Comparison of ENCODE assay signal across 8 cellular contexts in the genomic region with DNA sequence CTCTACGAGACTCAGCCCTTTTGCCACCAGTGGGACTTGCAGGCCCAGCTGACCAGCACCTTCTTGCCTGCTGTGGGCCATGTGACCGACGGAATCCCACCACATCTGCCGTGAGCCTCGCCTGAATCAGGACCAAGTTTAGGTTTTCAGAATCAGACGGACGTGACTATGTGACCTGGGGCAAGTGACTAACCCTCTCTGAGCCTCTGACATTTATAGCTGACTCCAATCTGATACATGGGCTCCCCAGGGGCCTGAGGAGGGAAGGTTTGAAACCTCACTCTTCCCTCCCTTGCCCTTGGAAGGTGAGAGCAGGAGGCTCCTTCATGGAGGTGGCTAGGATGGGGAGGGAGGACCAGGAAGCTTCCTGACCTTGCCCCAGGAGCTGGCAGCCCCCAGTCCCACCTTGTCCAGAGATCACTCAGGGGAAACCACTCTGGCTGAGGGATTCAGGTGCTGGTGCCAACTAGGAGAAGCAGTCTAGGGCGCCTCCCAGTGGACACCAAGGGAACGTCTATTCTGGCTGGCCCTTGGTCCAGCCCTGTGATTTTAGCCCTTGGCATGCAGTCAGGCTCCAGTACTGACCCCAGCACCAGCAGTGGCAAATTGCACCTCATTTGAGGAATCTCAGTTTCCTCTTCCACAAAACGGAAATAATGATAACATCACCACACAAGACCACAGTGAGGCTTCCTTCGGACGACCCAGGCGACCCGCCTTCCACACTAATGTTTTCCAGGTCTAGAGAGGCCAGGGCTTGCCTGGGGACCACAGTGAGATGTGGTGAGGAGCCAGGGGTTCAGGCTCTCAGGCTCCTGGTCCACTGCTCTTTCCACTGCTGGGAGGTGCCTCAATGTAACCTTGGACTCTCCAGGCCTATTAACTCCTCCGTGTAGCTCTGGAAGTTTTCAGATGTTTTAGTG. TPM values are rescaled to one million over a fixed set of nuclear protein-coding genes. Genes with fewer than 3 reads are reported as not detected.
A peak's percentile ranks its signal among the peaks of the same experiment; 100 is the strongest.
DNase-seq lines count a peak whose midpoint lies in the region; ATAC-seq, FAIRE-seq and TF ChIP-seq lines count a peak whose summit lies in the region.

No MANE protein-coding gene starts in this region.

- no peaks in the 10 kb centered on the region for H3K36me3 ChIP-seq in BJ (ENCODE audit: control insufficient read depth, insufficient read depth, low read length)

- no peaks in the 10 kb centered on the region for H3K36me3 Mint-ChIP-seq in activated naive CD4-positive, alpha-beta T cell treated with anti-CD3 and anti-CD28 coated beads, Interleukin-2, amount 10 ng/mL, durations not matched to agents 7 days and 5 days

- peaks cover 20% of the 10 kb centered on the region for H3K27me3 Mint-ChIP-seq in activated naive CD4-positive, alpha-beta T cell treated with anti-CD3 and anti-CD28 coated beads, Interleukin-2, amount 10 ng/mL, durations not matched to agents 7 days and 5 days

- no peak overlapping the region for H3K4me3 ChIP-seq in BJ (ENCODE audit: low read depth, low read length)

- no peak overlapping the region for H3K4me3 Mint-ChIP-seq in activated naive CD4-positive, alpha-beta T cell treated with anti-CD3 and anti-CD28 coated beads, Interleukin-2, amount 10 ng/mL, durations not matched to agents 7 days and 5 days

- no peak for DNase-seq in BJ (ENCODE audit: low read depth)
- peak; percentile 63 for DNase-seq in H54 (ENCODE audit: insufficient read length, low spot score)
- peak; percentile 81 for DNase-seq in NCI-H82 (lab: John Stamatoyannopoulos, UW)
- DNase-seq in activated naive CD4-positive, alpha-beta T cell treated with anti-CD3 and anti-CD28 coated beads, Interleukin-2, amount 10 ng/mL, durations not matched to agents 7 days and 5 days: peak; percentile 56
- peak; percentile 77 for DNase-seq in Right ventricle myocardium inferior (ENCODE audit: missing footprints)
- DNase-seq in renal cortical epithelial cell (ENCODE audit: low read depth): peak; percentile 54

- peak; percentile 76 for ATAC-seq in Right ventricle myocardium inferior
- no peak for ATAC-seq in HG03280 (IDR thresholded peaks at IDR 0.05; ENCODE audit: unreplicated experiment)
- ATAC-seq in GM21619 (IDR thresholded peaks at IDR 0.05; ENCODE audit: unreplicated experiment): no peak

- TF ChIP-seq CTCF in BJ (IDR thresholded peaks at IDR 0.05; ENCODE audit: insufficient read depth, low read depth, low read length): peak; percentile 92

- H3K27me3 ChIP-seq in BJ (ENCODE audit: control insufficient read depth, insufficient read depth, low read length): peaks cover 3% of the 10 kb centered on the region

- no peak for TF ChIP-seq POLR2A in H54 (IDR thresholded peaks at IDR 0.05; ENCODE audit: low read depth, low read length)

- no peaks in the 10 kb centered on the region for H3K9me3 Mint-ChIP-seq in activated naive CD4-positive, alpha-beta T cell treated with anti-CD3 and anti-CD28 coated beads, Interleukin-2, amount 10 ng/mL, durations not matched to agents 7 days and 5 days

- CTCF ChIA-PET in BJ (lab: Yijun Ruan, JAX): interaction anchor here (0.6 to 11.6 kb wide), 38 partner anchors 9 to 193 kb away, joined by 3 to 84 read pairs (median 4); partner anchors contain the start of gene LRRC10B
- CTCF ChIA-PET in activated naive CD4-positive, alpha-beta T cell treated with anti-CD3 and anti-CD28 coated beads, Interleukin-2, amount 10 ng/mL, durations not matched to agents 7 days and 5 days (lab: Charles Lee): interaction anchor here (0.9 to 4.0 kb wide), 7 partner anchors 8 to 150 kb away, joined by 3 to 26 read pairs (median 4); no protein-coding TSS in a partner anchor

- no peak overlapping the region for H3K27ac Mint-ChIP-seq in activated naive CD4-positive, alpha-beta T cell treated with anti-CD3 and anti-CD28 coated beads, Interleukin-2, amount 10 ng/mL, durations not matched to agents 7 days and 5 days

- peak; percentile 15 for FAIRE-seq in H54 (lab: Jason Lieb, UNC)

- intact Hi-C loops in Right ventricle myocardium inferior (cut with DNase I): loop anchor here (1.0 kb wide), 1 partner anchor 47 kb away; the partner anchor contains the start of gene SYT7

- peaks cover 6% of the 10 kb centered on the region for H3K4me1 Mint-ChIP-seq in activated naive CD4-positive, alpha-beta T cell treated with anti-CD3 and anti-CD28 coated beads, Interleukin-2, amount 10 ng/mL, durations not matched to agents 7 days and 5 days

- POLR2A ChIA-PET in BJ (lab: Charles Lee): no interaction called here

RNA-seq across cellular contexts. Expression of gene SYT7, which starts 47.2 kb away (rescaled TPM):
- polyA plus RNA-seq in BJ (2011; rRNA removed): 0.01 and 0.04 TPM in 2 replicates
- not detected in 2 replicates for polyA minus RNA-seq in BJ (2011; rRNA and poly(A)+ RNA removed)
- total RNA-seq in Right ventricle myocardium inferior: 28.2 TPM
- 0.35 TPM in 1 of 2 replicates, not detected in the other for total RNA-seq in renal cortical epithelial cell

RNA-seq across cellular contexts. Expression of gene DAGLA, which starts 52.1 kb away (rescaled TPM):
- polyA plus RNA-seq in BJ (2011; rRNA removed): 1.1 and 2.5 TPM in 2 replicates
- polyA minus RNA-seq in BJ (2011; rRNA and poly(A)+ RNA removed): 2.6 and 3.4 TPM in 2 replicates
- 4.3 TPM for total RNA-seq in Right ventricle myocardium inferior
- 1.7 and 6.8 TPM in 2 replicates for total RNA-seq in renal cortical epithelial cell

Comparison
In these comparisons a context has a peak if more than half of its experiments do, and no peak if none do; other contexts are left out.
1. RNA of gene SYT7, which starts 47.2 kb away (total RNA-seq): 28.2 TPM in Right ventricle myocardium inferior (single experiment); 0.35 TPM in renal cortical epithelial cell; every median in the first group is over 10 times any median in the second.